ENCODE assay signal across 13 cellular contexts in the genomic region with DNA sequence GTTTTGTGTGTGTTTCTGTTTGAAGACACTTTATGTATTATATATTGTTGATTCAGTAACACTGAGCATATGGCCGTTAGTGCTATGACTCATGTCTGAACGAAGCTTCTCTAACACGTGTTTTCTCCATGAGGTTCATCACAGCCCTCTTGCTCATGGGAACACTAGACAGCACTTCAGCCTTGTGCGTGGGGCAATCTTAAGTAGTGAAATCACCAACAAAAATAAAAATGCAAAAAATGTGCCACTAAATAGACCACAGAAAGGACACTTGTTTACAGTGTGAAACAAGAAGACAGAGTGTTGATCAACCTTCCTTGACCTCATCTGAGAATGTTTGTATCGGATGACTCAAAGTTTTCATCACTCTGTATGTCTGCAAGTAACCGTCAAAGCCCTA.
A peak's percentile ranks its signal among the peaks of the same experiment; 100 is the strongest.
DNase-seq lines count a peak whose midpoint lies in the region; ATAC-seq, FAIRE-seq and TF ChIP-seq lines count a peak whose summit lies in the region.
"Had no signal": no experiment of that assay in that cellular context is flagged by ENCODE, and none has a peak within 500 bp of the region (broad histone marks: within the 10 kb centered on the region; RNA-seq: fewer than 3 reads in every experiment).

No MANE protein-coding gene starts in this region.

- TF ChIP-seq CTCF in AG10803 (conservative IDR thresholded peaks at IDR 0.05; ENCODE audit: low read length) (no peak), HFF-Myc (IDR thresholded peaks at IDR 0.05; ENCODE audit: low read depth, low read length, missing control alignments) (no peak), bronchial epithelial cell (IDR thresholded peaks at IDR 0.05; ENCODE audit: insufficient read depth, low read length, severe bottlenecking) (no peak), lung (IDR thresholded peaks at IDR 0.05; ENCODE audit: control extremely low read depth, extremely low read depth) (no peak), lower leg skin (IDR thresholded peaks at IDR 0.05) (no peak)

- H3K4me3 ChIP-seq in AG10803 (ENCODE audit: low read length) (no peak overlapping the region), HFF-Myc (replicated peaks; ENCODE audit: low read depth, low read length) (no peak overlapping the region), bronchial epithelial cell (ENCODE audit: low read depth, low read length) (no peak overlapping the region), lung (no peak overlapping the region), lower leg skin (ENCODE audit: low read depth, poor library complexity, severe bottlenecking) (no peak overlapping the region)
- H3K4me3 ChIP-seq: upper lobe of left lung had no signal

- intact Hi-C loops in lower leg skin (cut with DNase I; ENCODE audit: low total_unique reads) = no loop called here

- H3K36me3 ChIP-seq in bronchial epithelial cell (ENCODE audit: control insufficient read depth, insufficient read depth, low read length) = no peaks in the 10 kb centered on the region
- H3K36me3 ChIP-seq in lung (ENCODE audit: control insufficient read depth in 2 of 2, insufficient read depth in 2 of 2, low read length in 2 of 2) = no peaks in the 10 kb centered on the region
- H3K36me3 ChIP-seq: upper lobe of left lung had no signal

- peaks cover 0 to 9% of the 10 kb centered on the region in 2 donors for H3K9me3 ChIP-seq in lung (ENCODE audit: control insufficient read depth in 2 of 2, insufficient read depth in 1 of 2, low read length in 1 of 2)
- H3K9me3 ChIP-seq: upper lobe of left lung had no signal

- H3K4me1 ChIP-seq in lung (ENCODE audit: control insufficient read depth in 2 of 2, insufficient read depth in 2 of 2, low read length in 2 of 2) = peaks cover 0 to 2% of the 10 kb centered on the region in 2 donors
- H3K4me1 ChIP-seq: Caco-2 had no signal

- no peak overlapping the region for H3K27ac ChIP-seq in lung (ENCODE audit: low read depth in 1 of 2, low read length in 1 of 2)
- H3K27ac ChIP-seq: upper lobe of left lung had no signal

- no peaks in the 10 kb centered on the region for H3K27me3 ChIP-seq in bronchial epithelial cell (ENCODE audit: control insufficient read depth, insufficient read depth, low read length)
- H3K27me3 ChIP-seq in lung (ENCODE audit: control insufficient read depth, insufficient read depth) = no peaks in the 10 kb centered on the region
- H3K27me3 ChIP-seq: upper lobe of left lung had no signal

- ATAC-seq in lung (ENCODE audit: insufficient read depth, low FRiP score) (peak; percentile 10), HG02571 (IDR thresholded peaks at IDR 0.05; ENCODE audit: unreplicated experiment) (no peak), HG02885 (IDR thresholded peaks at IDR 0.05; ENCODE audit: poor library complexity, unreplicated experiment) (no peak)

- TF ChIP-seq POLR2A in lower leg skin (IDR thresholded peaks at IDR 0.05) = no peak

- no peak for FAIRE-seq in bronchial epithelial cell (lab: Jason Lieb, UNC)

- DNase-seq in AG10803 (ENCODE audit: low read depth) = peak; percentile 94
- peak; percentile 67 for DNase-seq in HFF-Myc (ENCODE audit: extremely low read depth, low read depth)
- peak; percentile 89 for DNase-seq in bronchial epithelial cell (ENCODE audit: low read depth)
- DNase-seq in lung (ENCODE audit: low spot score) = no peak
- no peak for DNase-seq in HPDE6-E6E7 (ENCODE audit: extremely low spot score)
- no peak for DNase-seq in lower leg skin (ENCODE audit: low spot score in 2 of 2)
- DNase-seq: activated CD4-positive, alpha-beta T cell treated with anti-CD3 and anti-CD28 coated beads, Interleukin-2, amount 10 ng/mL, durations not matched to agents 7 days and 5 days; activated naive CD4-positive, alpha-beta T cell; Caco-2; NCI-H1105; upper lobe of left lung had no signal

- 76 to 89% methylated on average over 6 of the region's 6 CpGs for WGBS in lung, 2 donors
- WGBS in lower leg skin, 2 donors = 62 to 70% methylated on average over 6 of the region's 6 CpGs

Comparison
In these comparisons a context has a peak if more than half of its experiments do, and no peak if none do; other contexts are left out.
1. DNase-seq: peak in AG10803 (single experiment), HFF-Myc (single experiment) and bronchial epithelial cell (single experiment); none in lung (single experiment), HPDE6-E6E7 (single experiment) and lower leg skin (0 of 2).